Comparison of ENCODE assay signal across 21 cellular contexts in the genomic region with DNA sequence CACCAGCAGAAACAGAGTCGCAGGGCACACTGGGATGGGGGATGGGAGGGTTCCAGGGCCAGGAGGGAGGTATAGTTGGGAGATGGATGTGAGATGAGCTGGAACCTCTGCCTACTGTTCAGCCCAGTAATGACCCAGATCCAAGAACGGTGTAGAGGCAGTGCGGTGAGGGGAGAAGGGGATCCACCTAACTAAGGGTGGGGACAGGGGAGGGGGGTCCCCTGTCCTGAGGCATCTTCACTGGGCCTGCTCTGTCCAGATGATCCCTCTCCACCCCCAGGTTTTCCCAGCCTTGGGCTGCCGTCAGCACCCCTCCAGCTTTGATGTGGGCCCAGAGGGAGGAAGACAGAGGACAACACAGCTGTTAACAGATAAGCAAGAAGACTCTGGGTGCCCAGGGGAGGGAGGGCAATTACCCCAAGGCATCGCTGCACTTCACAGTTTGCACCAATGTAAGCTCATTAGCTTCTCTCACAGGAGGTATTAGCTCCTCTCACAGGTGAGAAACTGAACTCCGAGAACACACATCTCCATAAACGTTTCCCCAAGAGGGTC. TPM values are rescaled to one million over a fixed set of nuclear protein-coding genes. Genes with fewer than 3 reads are reported as not detected.
DNase-seq lines count a peak whose midpoint lies in the region; ATAC-seq and TF ChIP-seq lines count a peak whose summit lies in the region.
"Had no signal": no experiment of that assay in that cellular context is flagged by ENCODE, and none has a peak within 500 bp of the region (broad histone marks: within the 10 kb centered on the region; RNA-seq: fewer than 3 reads in every experiment).

No MANE protein-coding gene starts in this region.

- no peak overlapping the region for H2AFZ ChIP-seq in trophoblast cell (ENCODE audit: insufficient read depth, low read length, poor library complexity)

- peak overlapping the region; percentile 52 for H3K4ac ChIP-seq in trophoblast cell (ENCODE audit: low read depth, low read length)

- no peak overlapping the region for H4K8ac ChIP-seq in trophoblast cell (ENCODE audit: low read depth, low read length)

- H3K27me3 Mint-ChIP-seq in dendritic cell treated with granulocyte-macrophage colony-stimulating factor and Interleukin-4, amounts not matched to agents 40 ng/mL and 50 ng/mL, for 4 days: no peaks in the 10 kb centered on the region
- no peaks in the 10 kb centered on the region for H3K27me3 Mint-ChIP-seq in CD4-positive, alpha-beta T cell
- H3K27me3 Mint-ChIP-seq: naive thymus-derived CD4-positive, alpha-beta T cell had no signal

- H3K27me3 ChIP-seq in SJCRH30 (no peaks in the 10 kb centered on the region), trophoblast cell (ENCODE audit: insufficient read depth, low read length) (no peaks in the 10 kb centered on the region)
- H3K27me3 ChIP-seq in CD4-positive, alpha-beta T cell (ENCODE audit: control insufficient read depth, insufficient read depth, low read length): no peaks in the 10 kb centered on the region
- H3K27me3 ChIP-seq: pancreas, upper lobe of right lung had no signal

- TF ChIP-seq CTCF in CD4-positive, alpha-beta T cell (IDR thresholded peaks at IDR 0.05): no peak

- H4K12ac ChIP-seq in trophoblast cell (ENCODE audit: low read depth, low read length): no peak overlapping the region

- H3K36me3 Mint-ChIP-seq in dendritic cell treated with granulocyte-macrophage colony-stimulating factor and Interleukin-4, amounts not matched to agents 40 ng/mL and 50 ng/mL, for 4 days (ENCODE audit: low read depth): peaks cover 6% of the 10 kb centered on the region
- H3K36me3 Mint-ChIP-seq in CD4-positive, alpha-beta T cell (ENCODE audit: low read depth): no peaks in the 10 kb centered on the region

- H3K79me2 ChIP-seq in trophoblast cell (ENCODE audit: control insufficient read depth, insufficient read depth, low read length, poor library complexity): peaks cover 24% of the 10 kb centered on the region

- H3K4me1 ChIP-seq in SJCRH30: peaks cover 56% of the 10 kb centered on the region
- peaks cover 36 to 45% of the 10 kb centered on the region in 2 experiments for H3K4me1 ChIP-seq in trophoblast cell (ENCODE audit: control insufficient read depth in 1 of 2, insufficient read depth in 2 of 2, low read length in 2 of 2)

- H3K4me2 ChIP-seq in trophoblast cell (ENCODE audit: low read length): no peak overlapping the region

- peak overlapping the region; percentile 76; the same call in 1 of the 2 replicates for H3K27ac ChIP-seq in SJCRH30
- H3K27ac ChIP-seq in trophoblast cell (ENCODE audit: low read depth, low read length): no peak overlapping the region
- no peak overlapping the region for H3K27ac ChIP-seq in CD4-positive, alpha-beta T cell (ENCODE audit: low read depth, low read length)
- H3K27ac ChIP-seq: pancreas, upper lobe of right lung had no signal

- ATAC-seq in HG02588 (IDR thresholded peaks at IDR 0.05; ENCODE audit: unreplicated experiment): no peak
- ATAC-seq in CD4-positive, alpha-beta T cell (ENCODE audit: poor library complexity): no peak
- ATAC-seq: left cardiac atrium; naive thymus-derived CD4-positive, alpha-beta T cell; pancreas; right cardiac atrium; upper lobe of right lung had no signal

- intact Hi-C loops in dendritic cell treated with granulocyte-macrophage colony-stimulating factor and Interleukin-4, amounts not matched to agents 40 ng/mL and 50 ng/mL, for 4 days (cut with micrococcal nuclease): no loop called here
- intact Hi-C loops in CD4-positive, alpha-beta T cell (cut with DNase I, micrococcal nuclease): no loop called here

- H3K4me3 ChIP-seq in SJCRH30 (no peak overlapping the region), trophoblast cell (ENCODE audit: low read depth, low read length) (no peak overlapping the region)
- H3K4me3 ChIP-seq: pancreas, upper lobe of right lung had no signal

- H2BK5ac ChIP-seq in trophoblast cell (ENCODE audit: low read depth, low read length, poor library complexity): no peak overlapping the region

- H3K23ac ChIP-seq in trophoblast cell (ENCODE audit: low read length): no peak overlapping the region

- peak overlapping the region; percentile 17 for H3K27ac Mint-ChIP-seq in dendritic cell treated with granulocyte-macrophage colony-stimulating factor and Interleukin-4, amounts not matched to agents 40 ng/mL and 50 ng/mL, for 4 days
- no peak overlapping the region for H3K27ac Mint-ChIP-seq in CD4-positive, alpha-beta T cell

- H2BK12ac ChIP-seq in trophoblast cell (ENCODE audit: low read length): no peak overlapping the region

- no peak overlapping the region for H3K9ac ChIP-seq in trophoblast cell (ENCODE audit: low read length)

- H3K4me1 Mint-ChIP-seq in dendritic cell treated with granulocyte-macrophage colony-stimulating factor and Interleukin-4, amounts not matched to agents 40 ng/mL and 50 ng/mL, for 4 days (ENCODE audit: low read depth): peaks cover 88% of the 10 kb centered on the region
- H3K4me1 Mint-ChIP-seq in CD4-positive, alpha-beta T cell (ENCODE audit: low read depth): peaks cover 84% of the 10 kb centered on the region

- CTCF ChIA-PET in CD4-positive, alpha-beta T cell (lab: Charles Lee): no interaction called here

- no peak overlapping the region for H4K91ac ChIP-seq in trophoblast cell (ENCODE audit: low read depth, low read length)

- H3K79me1 ChIP-seq in trophoblast cell (ENCODE audit: low read length): peaks cover 9% of the 10 kb centered on the region

- no peak overlapping the region for H3K14ac ChIP-seq in trophoblast cell (ENCODE audit: low read length)

- no peak overlapping the region for H3K4me3 Mint-ChIP-seq in dendritic cell treated with granulocyte-macrophage colony-stimulating factor and Interleukin-4, amounts not matched to agents 40 ng/mL and 50 ng/mL, for 4 days
- H3K4me3 Mint-ChIP-seq in CD4-positive, alpha-beta T cell: no peak overlapping the region

- H3K9me3 ChIP-seq in SJCRH30 (replicated peaks) (no peaks in the 10 kb centered on the region), trophoblast cell (ENCODE audit: insufficient read depth, low read depth, low read length) (peaks cover 2% of the 10 kb centered on the region)
- no peaks in the 10 kb centered on the region for H3K9me3 ChIP-seq in CD4-positive, alpha-beta T cell (ENCODE audit: control insufficient read depth, low read length)
- H3K9me3 ChIP-seq: Caco-2, pancreas, upper lobe of right lung had no signal

- peaks cover 8% of the 10 kb centered on the region for H3K9me3 Mint-ChIP-seq in dendritic cell treated with granulocyte-macrophage colony-stimulating factor and Interleukin-4, amounts not matched to agents 40 ng/mL and 50 ng/mL, for 4 days
- no peaks in the 10 kb centered on the region for H3K9me3 Mint-ChIP-seq in CD4-positive, alpha-beta T cell
- H3K9me3 Mint-ChIP-seq: naive thymus-derived CD4-positive, alpha-beta T cell had no signal

- H2AK5ac ChIP-seq in trophoblast cell (ENCODE audit: low read length): no peak overlapping the region

- DNase-seq in NCI-H2171 treated with DMSO at 0.1 percent for 48 hours (lab: John Stamatoyannopoulos, UW) (peak; percentile 28), NCI-H2171 (lab: John Stamatoyannopoulos, UW) (no peak), SJCRH30 (peak in 1 of 2 experiments; percentile 28), trophoblast cell (no peak), SIG-M5 (lab: John Stamatoyannopoulos, UW) (no peak)
- no peak for DNase-seq in CD4-positive, alpha-beta T cell
- DNase-seq: 8988T; activated CD8-positive, alpha-beta memory T cell treated with anti-CD3 and anti-CD28 coated beads, Interleukin-2, amount 50 U/mL, for 48 hours; activated gamma-delta T cell; AML-193; amygdala; Caco-2; left cardiac atrium; MM.1S; naive thymus-derived CD4-positive, alpha-beta T cell; NCI-H69; pancreas; right cardiac atrium; upper lobe of right lung had no signal

- H3K18ac ChIP-seq in trophoblast cell (ENCODE audit: low read length): no peak overlapping the region

- no peak overlapping the region for H2BK120ac ChIP-seq in trophoblast cell (ENCODE audit: insufficient read depth, low read length, poor library complexity)

- POLR2A ChIA-PET in CD4-positive, alpha-beta T cell (lab: Charles Lee): no interaction called here

- H3K36me3 ChIP-seq in SJCRH30: 0 out of 2 replicates have a peak, but pooled peaks cover 2% of the 10 kb centered on the region
- peaks cover 0 to 3% of the 10 kb centered on the region in 2 experiments for H3K36me3 ChIP-seq in trophoblast cell (ENCODE audit: control insufficient read depth in 1 of 2, insufficient read depth in 2 of 2, low read length in 2 of 2)
- H3K36me3 ChIP-seq: pancreas, upper lobe of right lung had no signal

- no CpG with 5 or more reads among the region's 7 CpGs for WGBS in trophoblast cell (ENCODE audit: extremely low coverage, insufficient coverage, insufficient read length)

RNA-seq across cellular contexts. Expression of gene BICD2, which starts 19.3 kb away (rescaled TPM):
- total RNA-seq in SJCRH30 (2014; rRNA removed; shearing (Covaris generic)): 64.6 and 65.1 TPM in 2 replicates
- 25.7 and 26.4 TPM in 2 replicates for polyA plus RNA-seq in trophoblast cell (2013)
- total RNA-seq in CD4-positive, alpha-beta T cell: 10 to 100 TPM; 14.1 to 14.9 TPM
